Comparison of ENCODE assay signal across 8 cellular contexts in the genomic region with DNA sequence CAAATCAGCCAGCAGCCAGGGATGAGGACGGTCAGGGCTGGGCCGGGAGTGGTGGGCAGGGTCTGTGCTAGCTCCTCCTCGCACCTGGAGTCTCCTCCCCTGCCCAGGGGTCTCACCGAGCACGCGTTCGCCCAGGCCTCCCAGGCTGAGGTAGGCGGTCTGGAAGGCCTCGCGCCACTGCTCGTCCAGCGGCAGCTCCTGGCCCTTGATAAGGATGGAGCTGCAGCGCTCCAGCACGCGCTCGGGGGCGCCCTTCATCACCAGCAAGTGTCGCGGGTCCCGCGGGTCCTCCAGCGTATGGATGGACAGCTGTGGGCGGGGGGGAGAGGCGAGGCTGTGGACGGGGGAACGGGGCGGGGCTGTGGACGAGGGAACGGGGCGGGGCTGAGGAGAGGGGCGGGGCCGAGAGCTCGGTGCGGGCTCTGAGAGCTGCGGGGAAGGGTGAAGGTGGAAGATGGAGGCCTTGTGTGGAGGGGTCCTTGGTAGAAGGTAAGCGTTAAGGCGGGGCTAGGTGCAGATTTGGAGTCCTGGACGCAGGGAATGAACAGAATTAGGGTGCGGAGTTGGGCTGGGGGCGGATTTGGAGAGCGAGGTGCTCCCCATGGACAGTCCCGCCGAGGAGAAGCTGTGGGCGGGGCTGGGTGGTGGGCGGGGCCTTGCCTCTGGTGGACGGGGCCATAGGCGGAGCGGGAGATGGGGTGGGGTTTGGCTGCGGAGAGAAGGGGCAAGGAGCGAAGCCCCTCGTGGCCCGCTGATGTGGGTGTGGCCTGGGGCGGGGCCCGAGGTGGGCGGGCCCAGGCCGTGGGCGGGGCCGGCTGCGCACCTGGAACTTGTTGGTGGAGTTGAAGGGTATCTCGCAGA. TPM values are rescaled to one million over a fixed set of nuclear protein-coding genes. Genes with fewer than 3 reads are reported as not detected.
A peak's percentile ranks its signal among the peaks of the same experiment; 100 is the strongest.
DNase-seq lines count a peak whose midpoint lies in the region; ATAC-seq and TF ChIP-seq lines count a peak whose summit lies in the region.

No MANE protein-coding gene starts in this region.

- peak; percentile 48 for ATAC-seq in mucosa of descending colon
- no peak for ATAC-seq in HG02610 (IDR thresholded peaks at IDR 0.05; ENCODE audit: unreplicated experiment)

- no peaks in the 10 kb centered on the region for H3K9me3 ChIP-seq in mucosa of descending colon

- no peaks in the 10 kb centered on the region for H3K36me3 Mint-ChIP-seq in activated CD4-positive, alpha-beta T cell treated with anti-CD3 and anti-CD28 coated beads, Interleukin-2, amount 10 ng/mL, durations not matched to agents 24 days and 14 days (ENCODE audit: low read depth)

- in situ Hi-C loops in ACHN (cut with HindIII; ENCODE audit: low pct_ligation_motif_present, low pct_unique_long_range_greater_than_20kb, low sequenced_read_pairs) = no loop called here

- no peak overlapping the region for H3K27ac Mint-ChIP-seq in activated CD4-positive, alpha-beta T cell treated with anti-CD3 and anti-CD28 coated beads, Interleukin-2, amount 10 ng/mL, durations not matched to agents 24 days and 14 days

- H3K4me3 Mint-ChIP-seq in activated CD4-positive, alpha-beta T cell treated with anti-CD3 and anti-CD28 coated beads, Interleukin-2, amount 10 ng/mL, durations not matched to agents 24 days and 14 days = peak overlapping the region; percentile 77

- H3K27me3 Mint-ChIP-seq in activated CD4-positive, alpha-beta T cell treated with anti-CD3 and anti-CD28 coated beads, Interleukin-2, amount 10 ng/mL, durations not matched to agents 24 days and 14 days = peaks cover 30% of the 10 kb centered on the region

- peaks cover 5% of the 10 kb centered on the region for H3K4me1 ChIP-seq in mucosa of descending colon (ENCODE audit: low read depth)

- DNase-seq in AG20443 (ENCODE audit: low spot score) = peak; percentile 74
- peak; percentile 47 for DNase-seq in HuH-7.5 (ENCODE audit: low spot score)
- DNase-seq in activated CD4-positive, alpha-beta T cell treated with anti-CD3 and anti-CD28 coated beads, Interleukin-2, amount 10 ng/mL, durations not matched to agents 24 days and 14 days = peak; percentile 84
- DNase-seq in effector CD8-positive, alpha-beta T cell (lab: John Stamatoyannopoulos, UW) = peak; percentile 49
- peak in 2 of 3 donors; percentile 65 to 69 for DNase-seq in mucosa of descending colon
- DNase-seq in stimulated activated naive CD4-positive, alpha-beta T cell (lab: John Stamatoyannopoulos, UW) = peak in 5 of 6 experiments; percentile 21 to 63 (median 53)
- DNase-seq in ACHN = no peak

- H3K36me3 ChIP-seq in mucosa of descending colon (ENCODE audit: low read depth) = no peaks in the 10 kb centered on the region

- TF ChIP-seq CTCF in mucosa of descending colon (IDR thresholded peaks at IDR 0.05) = no peak

- H3K9me3 Mint-ChIP-seq in activated CD4-positive, alpha-beta T cell treated with anti-CD3 and anti-CD28 coated beads, Interleukin-2, amount 10 ng/mL, durations not matched to agents 24 days and 14 days = no peaks in the 10 kb centered on the region

- H3K4me1 Mint-ChIP-seq in activated CD4-positive, alpha-beta T cell treated with anti-CD3 and anti-CD28 coated beads, Interleukin-2, amount 10 ng/mL, durations not matched to agents 24 days and 14 days = peaks cover 5% of the 10 kb centered on the region

- intact Hi-C loops in activated CD4-positive, alpha-beta T cell treated with anti-CD3 and anti-CD28 coated beads, Interleukin-2, amount 10 ng/mL, durations not matched to agents 24 days and 14 days (cut with micrococcal nuclease) = no loop called here
- intact Hi-C loops in mucosa of descending colon (cut with DNase I, micrococcal nuclease) = no loop called here

- no peak overlapping the region for H3K4me3 ChIP-seq in mucosa of descending colon

RNA-seq across cellular contexts. Expression of a gene that starts 5.7 kb away (rescaled TPM):
- not detected in 2 replicates for total RNA-seq in activated CD4-positive, alpha-beta T cell treated with anti-CD3 and anti-CD28 coated beads, Interleukin-2, amount 10 ng/mL, durations not matched to agents 24 days and 14 days
- not detected for total RNA-seq in mucosa of descending colon

RNA-seq across cellular contexts. Expression of a gene that starts 12.3 kb away (rescaled TPM):
- total RNA-seq in activated CD4-positive, alpha-beta T cell treated with anti-CD3 and anti-CD28 coated beads, Interleukin-2, amount 10 ng/mL, durations not matched to agents 24 days and 14 days = 132 and 134 TPM in 2 replicates
- 10 to 100 TPM; 54.4 to 62.8 (median 58.2) TPM for total RNA-seq in mucosa of descending colon

RNA-seq across cellular contexts. Expression of a gene that starts 24.5 kb away (rescaled TPM):
- not detected in 2 replicates for total RNA-seq in activated CD4-positive, alpha-beta T cell treated with anti-CD3 and anti-CD28 coated beads, Interleukin-2, amount 10 ng/mL, durations not matched to agents 24 days and 14 days
- not detected for total RNA-seq in mucosa of descending colon

RNA-seq across cellular contexts. Expression of a gene that starts 28.2 kb away (rescaled TPM):
- total RNA-seq in activated CD4-positive, alpha-beta T cell treated with anti-CD3 and anti-CD28 coated beads, Interleukin-2, amount 10 ng/mL, durations not matched to agents 24 days and 14 days = not detected in 2 replicates
- not detected for total RNA-seq in mucosa of descending colon

RNA-seq across cellular contexts. Expression of a gene that starts 29.7 kb away (rescaled TPM):
- not detected in 2 replicates for total RNA-seq in activated CD4-positive, alpha-beta T cell treated with anti-CD3 and anti-CD28 coated beads, Interleukin-2, amount 10 ng/mL, durations not matched to agents 24 days and 14 days
- not detected for total RNA-seq in mucosa of descending colon
